In genomic region chr6:12116978-12117377, GRCh38 we compare ENCODE assay signal across 16 cellular contexts.
DNase-seq lines count a peak whose midpoint lies in the region; ATAC-seq, FAIRE-seq and TF ChIP-seq lines count a peak whose summit lies in the region.
"Had no signal": no experiment of that assay in that cellular context is flagged by ENCODE, and none has a peak within 500 bp of the region (broad histone marks: within the 10 kb centered on the region; RNA-seq: fewer than 3 reads in every experiment).

No MANE protein-coding gene starts in this region.

- DNase-seq in GM18507 (ENCODE audit: extremely low spot score, insufficient read length, low read depth) (no peak), urothelium cell line (ENCODE audit: low spot score) (no peak), RWPE1 (ENCODE audit: low spot score) (no peak)
- DNase-seq in stimulated activated naive B cell treated with anti-CD40 and anti-IgM and Interleukin-4, amounts not matched to agents 10 μg/mL and 1 μg/mL and 100 μg/mL, for 72 hours = no peak
- DNase-seq: Calu3; CD8-positive, alpha-beta T cell; DMS79 treated with DMSO at 0.1 percent for 48 hours; GF-D8; GM23248; IMR-90 had no signal

- CTCF ChIA-PET in HEK293 (lab: Yijun Ruan, JAX) (interaction anchor here (0.6 kb wide), 1 partner anchor 18 kb away, joined by 3 read pairs; no protein-coding TSS in a partner anchor), RWPE1 (lab: Yijun Ruan, JAX) (interaction anchor here (0.6 kb wide), 1 partner anchor 1682 kb away, joined by 5 read pairs; no protein-coding TSS in a partner anchor)

- H3K9me3 ChIP-seq in HEK293 (ENCODE audit: control insufficient read depth, insufficient read depth, low read depth, low read length) = no peaks in the 10 kb centered on the region
- H3K9me3 ChIP-seq: HAP-1 had no signal

- POLR2A ChIA-PET in HEK293 (lab: Yijun Ruan, JAX) (no interaction called here), RWPE1 (lab: Yijun Ruan, JAX; ENCODE audit: low non-redundant PET) (no interaction called here)

- no peak for TF ChIP-seq CTCF in HEK293 (tag by site-specific recombination; IDR thresholded peaks at IDR 0.05)
- no peak for TF ChIP-seq CTCF in RWPE1 (conservative IDR thresholded peaks at IDR 0.05; ENCODE audit: low read depth)

- peak overlapping the region; percentile 59 for H3K27ac Mint-ChIP-seq in stimulated activated naive B cell treated with anti-CD40 and anti-IgM and Interleukin-4, amounts not matched to agents 10 μg/mL and 1 μg/mL and 100 μg/mL, for 72 hours
- H3K27ac Mint-ChIP-seq: CD8-positive, alpha-beta T cell had no signal

- H3K4me3 Mint-ChIP-seq in stimulated activated naive B cell treated with anti-CD40 and anti-IgM and Interleukin-4, amounts not matched to agents 10 μg/mL and 1 μg/mL and 100 μg/mL, for 72 hours = no peak overlapping the region
- H3K4me3 Mint-ChIP-seq: CD8-positive, alpha-beta T cell had no signal

- no peaks in the 10 kb centered on the region for H3K27me3 Mint-ChIP-seq in stimulated activated naive B cell treated with anti-CD40 and anti-IgM and Interleukin-4, amounts not matched to agents 10 μg/mL and 1 μg/mL and 100 μg/mL, for 72 hours
- H3K27me3 Mint-ChIP-seq: B cell had no signal

- ATAC-seq in stimulated activated naive B cell treated with anti-CD40 and anti-IgM and Interleukin-4, amounts not matched to agents 10 μg/mL and 1 μg/mL and 100 μg/mL, for 72 hours (replicated peaks) = no peak
- ATAC-seq: CD8-positive, alpha-beta T cell had no signal

- H3K36me3 ChIP-seq in HEK293 (ENCODE audit: control insufficient read depth in 2 of 2, insufficient read depth in 1 of 2, low read length in 2 of 2) = peaks cover 0 to 23% of the 10 kb centered on the region in 2 experiments; a peak in 1 of 3 replicates
- H3K36me3 ChIP-seq: HAP-1 had no signal

- no peaks in the 10 kb centered on the region for H3K4me1 ChIP-seq in HEK293 (ENCODE audit: control insufficient read depth, insufficient read depth, low read length)
- H3K4me1 ChIP-seq: HAP-1 had no signal

- H3K4me3 ChIP-seq in HEK293 (ENCODE audit: low read depth, low read length) = no peak overlapping the region
- H3K4me3 ChIP-seq: BLaER1 treated with 17β-estradiol and CSF1 and Interleukin-3, amounts not matched to agents 10 nM and 100 nM; GM23248; HAP-1 had no signal

- H3K27ac ChIP-seq in HEK293 (ENCODE audit: extremely low read depth, low read depth, low read length) (no peak overlapping the region), RWPE1 (no peak overlapping the region)
- H3K27ac ChIP-seq: BLaER1 treated with 17β-estradiol and CSF1 and Interleukin-3, amounts not matched to agents 10 nM and 100 nM; GM23248 had no signal

- peaks cover 8 to 13% of the 10 kb centered on the region in 2 donors for H3K9me3 Mint-ChIP-seq in stimulated activated naive B cell treated with anti-CD40 and anti-IgM and Interleukin-4, amounts not matched to agents 10 μg/mL and 1 μg/mL and 100 μg/mL, for 72 hours

- peaks cover 44 to 65% of the 10 kb centered on the region in 2 donors for H3K4me1 Mint-ChIP-seq in stimulated activated naive B cell treated with anti-CD40 and anti-IgM and Interleukin-4, amounts not matched to agents 10 μg/mL and 1 μg/mL and 100 μg/mL, for 72 hours

- FAIRE-seq in GM18507 (lab: Jason Lieb, UNC) = peak; percentile 21
- peak; percentile 43 for FAIRE-seq in colon (lab: Jason Lieb, UNC)
- FAIRE-seq in urothelium cell line (lab: Jason Lieb, UNC) = no peak
- FAIRE-seq: HTR-8/SVneo had no signal

- peaks cover 47 to 71% of the 10 kb centered on the region in 2 donors for H3K36me3 Mint-ChIP-seq in stimulated activated naive B cell treated with anti-CD40 and anti-IgM and Interleukin-4, amounts not matched to agents 10 μg/mL and 1 μg/mL and 100 μg/mL, for 72 hours

TF ChIP-seq in HEK293, 187 proteins besides CTCF, POLR2A, EP300 and RAD21:
- TF ChIP-seq ZNF121 (tag by site-specific recombination; IDR thresholded peaks at IDR 0.05) = no peak
- peak; percentile 54 for TF ChIP-seq SETDB1 (IDR thresholded peaks at IDR 0.05; ENCODE audit: insufficient read length, low read length)
